ENCODE assay signal across 1 cellular context in the genomic region with DNA sequence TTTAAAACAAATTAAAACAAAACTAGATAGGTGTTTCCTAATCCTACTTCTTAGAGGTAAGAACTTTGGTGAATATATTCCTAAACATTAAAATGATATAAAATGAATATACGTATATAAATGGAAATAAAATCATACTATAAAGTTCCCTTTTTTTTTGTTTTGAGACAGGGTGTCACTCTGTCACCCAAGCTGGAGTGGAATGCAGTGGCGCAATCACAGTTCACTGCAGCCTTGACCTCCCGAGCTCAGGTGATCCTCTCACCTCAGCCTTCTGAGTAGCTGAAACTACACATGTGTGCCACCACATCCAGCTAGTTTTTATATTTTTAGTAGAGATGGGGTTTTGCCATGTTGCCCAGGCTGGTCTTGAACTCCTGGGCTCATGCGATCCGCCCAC.
A peak's percentile ranks its signal among the peaks of the same experiment; 100 is the strongest.
TF ChIP-seq lines count a peak whose summit lies in the region.

No MANE protein-coding gene starts in this region.

TF ChIP-seq in HepG2, 621 proteins besides CTCF, POLR2A, EP300 and RAD21 (continued from another document and continues in another):
- TF ChIP-seq RARA (CRISPR knock-in tag; IDR thresholded peaks at IDR 0.05) = peak; percentile 85
- TF ChIP-seq, protein P1, sequence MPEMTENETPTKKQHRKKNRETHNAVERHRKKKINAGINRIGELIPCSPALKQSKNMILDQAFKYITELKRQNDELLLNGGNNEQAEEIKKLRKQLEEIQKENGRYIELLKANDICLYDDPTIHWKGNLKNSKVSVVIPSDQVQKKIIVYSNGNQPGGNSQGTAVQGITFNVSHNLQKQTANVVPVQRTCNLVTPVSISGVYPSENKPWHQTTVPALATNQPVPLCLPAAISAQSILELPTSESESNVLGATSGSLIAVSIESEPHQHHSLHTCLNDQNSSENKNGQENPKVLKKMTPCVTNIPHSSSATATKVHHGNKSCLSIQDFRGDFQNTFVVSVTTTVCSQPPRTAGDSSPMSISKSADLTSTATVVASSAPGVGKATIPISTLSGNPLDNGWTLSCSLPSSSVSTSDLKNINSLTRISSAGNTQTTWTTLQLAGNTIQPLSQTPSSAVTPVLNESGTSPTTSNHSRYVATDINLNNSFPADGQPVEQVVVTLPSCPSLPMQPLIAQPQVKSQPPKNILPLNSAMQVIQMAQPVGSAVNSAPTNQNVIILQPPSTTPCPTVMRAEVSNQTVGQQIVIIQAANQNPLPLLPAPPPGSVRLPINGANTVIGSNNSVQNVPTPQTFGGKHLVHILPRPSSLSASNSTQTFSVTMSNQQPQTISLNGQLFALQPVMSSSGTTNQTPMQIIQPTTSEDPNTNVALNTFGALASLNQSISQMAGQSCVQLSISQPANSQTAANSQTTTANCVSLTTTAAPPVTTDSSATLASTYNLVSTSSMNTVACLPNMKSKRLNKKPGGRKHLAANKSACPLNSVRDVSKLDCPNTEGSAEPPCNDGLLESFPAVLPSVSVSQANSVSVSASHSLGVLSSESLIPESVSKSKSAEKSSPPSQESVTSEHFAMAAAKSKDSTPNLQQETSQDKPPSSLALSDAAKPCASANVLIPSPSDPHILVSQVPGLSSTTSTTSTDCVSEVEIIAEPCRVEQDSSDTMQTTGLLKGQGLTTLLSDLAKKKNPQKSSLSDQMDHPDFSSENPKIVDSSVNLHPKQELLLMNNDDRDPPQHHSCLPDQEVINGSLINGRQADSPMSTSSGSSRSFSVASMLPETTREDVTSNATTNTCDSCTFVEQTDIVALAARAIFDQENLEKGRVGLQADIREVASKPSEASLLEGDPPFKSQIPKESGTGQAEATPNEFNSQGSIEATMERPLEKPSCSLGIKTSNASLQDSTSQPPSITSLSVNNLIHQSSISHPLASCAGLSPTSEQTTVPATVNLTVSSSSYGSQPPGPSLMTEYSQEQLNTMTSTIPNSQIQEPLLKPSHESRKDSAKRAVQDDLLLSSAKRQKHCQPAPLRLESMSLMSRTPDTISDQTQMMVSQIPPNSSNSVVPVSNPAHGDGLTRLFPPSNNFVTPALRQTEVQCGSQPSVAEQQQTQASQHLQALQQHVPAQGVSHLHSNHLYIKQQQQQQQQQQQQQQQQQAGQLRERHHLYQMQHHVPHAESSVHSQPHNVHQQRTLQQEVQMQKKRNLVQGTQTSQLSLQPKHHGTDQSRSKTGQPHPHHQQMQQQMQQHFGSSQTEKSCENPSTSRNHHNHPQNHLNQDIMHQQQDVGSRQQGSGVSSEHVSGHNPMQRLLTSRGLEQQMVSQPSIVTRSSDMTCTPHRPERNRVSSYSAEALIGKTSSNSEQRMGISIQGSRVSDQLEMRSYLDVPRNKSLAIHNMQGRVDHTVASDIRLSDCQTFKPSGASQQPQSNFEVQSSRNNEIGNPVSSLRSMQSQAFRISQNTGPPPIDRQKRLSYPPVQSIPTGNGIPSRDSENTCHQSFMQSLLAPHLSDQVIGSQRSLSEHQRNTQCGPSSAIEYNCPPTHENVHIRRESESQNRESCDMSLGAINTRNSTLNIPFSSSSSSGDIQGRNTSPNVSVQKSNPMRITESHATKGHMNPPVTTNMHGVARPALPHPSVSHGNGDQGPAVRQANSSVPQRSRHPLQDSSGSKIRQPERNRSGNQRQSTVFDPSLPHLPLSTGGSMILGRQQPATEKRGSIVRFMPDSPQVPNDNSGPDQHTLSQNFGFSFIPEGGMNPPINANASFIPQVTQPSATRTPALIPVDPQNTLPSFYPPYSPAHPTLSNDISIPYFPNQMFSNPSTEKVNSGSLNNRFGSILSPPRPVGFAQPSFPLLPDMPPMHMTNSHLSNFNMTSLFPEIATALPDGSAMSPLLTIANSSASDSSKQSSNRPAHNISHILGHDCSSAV (CRISPR knock-in tag; IDR thresholded peaks at IDR 0.05; ENCODE audit: borderline replicate concordance) = no peak
- no peak for TF ChIP-seq ZBTB1 (CRISPR knock-in tag; IDR thresholded peaks at IDR 0.05; ENCODE audit: borderline replicate concordance)
- TF ChIP-seq KLF13 (CRISPR knock-in tag; IDR thresholded peaks at IDR 0.05) = no peak
- no peak for TF ChIP-seq TBX3 (IDR thresholded peaks at IDR 0.05; ENCODE audit: borderline replicate concordance)
- TF ChIP-seq, protein P2, sequence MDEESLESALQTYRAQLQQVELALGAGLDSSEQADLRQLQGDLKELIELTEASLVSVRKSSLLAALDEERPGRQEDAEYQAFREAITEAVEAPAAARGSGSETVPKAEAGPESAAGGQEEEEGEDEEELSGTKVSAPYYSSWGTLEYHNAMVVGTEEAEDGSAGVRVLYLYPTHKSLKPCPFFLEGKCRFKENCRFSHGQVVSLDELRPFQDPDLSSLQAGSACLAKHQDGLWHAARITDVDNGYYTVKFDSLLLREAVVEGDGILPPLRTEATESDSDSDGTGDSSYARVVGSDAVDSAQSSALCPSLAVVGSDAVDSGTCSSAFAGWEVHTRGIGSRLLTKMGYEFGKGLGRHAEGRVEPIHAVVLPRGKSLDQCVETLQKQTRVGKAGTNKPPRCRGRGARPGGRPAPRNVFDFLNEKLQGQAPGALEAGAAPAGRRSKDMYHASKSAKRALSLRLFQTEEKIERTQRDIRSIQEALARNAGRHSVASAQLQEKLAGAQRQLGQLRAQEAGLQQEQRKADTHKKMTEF (CRISPR knock-in tag; IDR thresholded peaks at IDR 0.05) = peak; percentile 18; the same call in 1 of the 2 replicates
- no peak for TF ChIP-seq SMAD9 (CRISPR knock-in tag; IDR thresholded peaks at IDR 0.05)
- TF ChIP-seq, protein P3, sequence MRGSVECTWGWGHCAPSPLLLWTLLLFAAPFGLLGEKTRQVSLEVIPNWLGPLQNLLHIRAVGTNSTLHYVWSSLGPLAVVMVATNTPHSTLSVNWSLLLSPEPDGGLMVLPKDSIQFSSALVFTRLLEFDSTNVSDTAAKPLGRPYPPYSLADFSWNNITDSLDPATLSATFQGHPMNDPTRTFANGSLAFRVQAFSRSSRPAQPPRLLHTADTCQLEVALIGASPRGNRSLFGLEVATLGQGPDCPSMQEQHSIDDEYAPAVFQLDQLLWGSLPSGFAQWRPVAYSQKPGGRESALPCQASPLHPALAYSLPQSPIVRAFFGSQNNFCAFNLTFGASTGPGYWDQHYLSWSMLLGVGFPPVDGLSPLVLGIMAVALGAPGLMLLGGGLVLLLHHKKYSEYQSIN (CRISPR knock-in tag; IDR thresholded peaks at IDR 0.05; ENCODE audit: borderline replicate concordance) = no peak
- no peak for TF ChIP-seq REPIN1 (CRISPR knock-in tag; IDR thresholded peaks at IDR 0.05; ENCODE audit: borderline replicate concordance, low read depth)
- no peak for TF ChIP-seq SYNCRIP (IDR thresholded peaks at IDR 0.05; ENCODE audit: insufficient read depth, low read depth, low read length)
- TF ChIP-seq, protein P4, sequence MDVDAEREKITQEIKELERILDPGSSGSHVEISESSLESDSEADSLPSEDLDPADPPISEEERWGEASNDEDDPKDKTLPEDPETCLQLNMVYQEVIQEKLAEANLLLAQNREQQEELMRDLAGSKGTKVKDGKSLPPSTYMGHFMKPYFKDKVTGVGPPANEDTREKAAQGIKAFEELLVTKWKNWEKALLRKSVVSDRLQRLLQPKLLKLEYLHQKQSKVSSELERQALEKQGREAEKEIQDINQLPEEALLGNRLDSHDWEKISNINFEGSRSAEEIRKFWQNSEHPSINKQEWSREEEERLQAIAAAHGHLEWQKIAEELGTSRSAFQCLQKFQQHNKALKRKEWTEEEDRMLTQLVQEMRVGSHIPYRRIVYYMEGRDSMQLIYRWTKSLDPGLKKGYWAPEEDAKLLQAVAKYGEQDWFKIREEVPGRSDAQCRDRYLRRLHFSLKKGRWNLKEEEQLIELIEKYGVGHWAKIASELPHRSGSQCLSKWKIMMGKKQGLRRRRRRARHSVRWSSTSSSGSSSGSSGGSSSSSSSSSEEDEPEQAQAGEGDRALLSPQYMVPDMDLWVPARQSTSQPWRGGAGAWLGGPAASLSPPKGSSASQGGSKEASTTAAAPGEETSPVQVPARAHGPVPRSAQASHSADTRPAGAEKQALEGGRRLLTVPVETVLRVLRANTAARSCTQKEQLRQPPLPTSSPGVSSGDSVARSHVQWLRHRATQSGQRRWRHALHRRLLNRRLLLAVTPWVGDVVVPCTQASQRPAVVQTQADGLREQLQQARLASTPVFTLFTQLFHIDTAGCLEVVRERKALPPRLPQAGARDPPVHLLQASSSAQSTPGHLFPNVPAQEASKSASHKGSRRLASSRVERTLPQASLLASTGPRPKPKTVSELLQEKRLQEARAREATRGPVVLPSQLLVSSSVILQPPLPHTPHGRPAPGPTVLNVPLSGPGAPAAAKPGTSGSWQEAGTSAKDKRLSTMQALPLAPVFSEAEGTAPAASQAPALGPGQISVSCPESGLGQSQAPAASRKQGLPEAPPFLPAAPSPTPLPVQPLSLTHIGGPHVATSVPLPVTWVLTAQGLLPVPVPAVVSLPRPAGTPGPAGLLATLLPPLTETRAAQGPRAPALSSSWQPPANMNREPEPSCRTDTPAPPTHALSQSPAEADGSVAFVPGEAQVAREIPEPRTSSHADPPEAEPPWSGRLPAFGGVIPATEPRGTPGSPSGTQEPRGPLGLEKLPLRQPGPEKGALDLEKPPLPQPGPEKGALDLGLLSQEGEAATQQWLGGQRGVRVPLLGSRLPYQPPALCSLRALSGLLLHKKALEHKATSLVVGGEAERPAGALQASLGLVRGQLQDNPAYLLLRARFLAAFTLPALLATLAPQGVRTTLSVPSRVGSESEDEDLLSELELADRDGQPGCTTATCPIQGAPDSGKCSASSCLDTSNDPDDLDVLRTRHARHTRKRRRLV (CRISPR knock-in tag; IDR thresholded peaks at IDR 0.05) = no peak
- TF ChIP-seq ZNF251 (CRISPR knock-in tag; IDR thresholded peaks at IDR 0.05) = no peak
- no peak for TF ChIP-seq ATF7-NPFF (CRISPR knock-in tag; IDR thresholded peaks at IDR 0.05; ENCODE audit: low read depth)
- no peak for TF ChIP-seq ZNF383 (CRISPR knock-in tag; IDR thresholded peaks at IDR 0.05; ENCODE audit: borderline replicate concordance)
- TF ChIP-seq NCOR1 (IDR thresholded peaks at IDR 0.05; ENCODE audit: borderline replicate concordance, low read length) = no peak
- no peak for TF ChIP-seq IKZF4 (CRISPR knock-in tag; IDR thresholded peaks at IDR 0.05; ENCODE audit: borderline replicate concordance, low read depth, not compliant biosample characterization)
- TF ChIP-seq, protein P5, sequence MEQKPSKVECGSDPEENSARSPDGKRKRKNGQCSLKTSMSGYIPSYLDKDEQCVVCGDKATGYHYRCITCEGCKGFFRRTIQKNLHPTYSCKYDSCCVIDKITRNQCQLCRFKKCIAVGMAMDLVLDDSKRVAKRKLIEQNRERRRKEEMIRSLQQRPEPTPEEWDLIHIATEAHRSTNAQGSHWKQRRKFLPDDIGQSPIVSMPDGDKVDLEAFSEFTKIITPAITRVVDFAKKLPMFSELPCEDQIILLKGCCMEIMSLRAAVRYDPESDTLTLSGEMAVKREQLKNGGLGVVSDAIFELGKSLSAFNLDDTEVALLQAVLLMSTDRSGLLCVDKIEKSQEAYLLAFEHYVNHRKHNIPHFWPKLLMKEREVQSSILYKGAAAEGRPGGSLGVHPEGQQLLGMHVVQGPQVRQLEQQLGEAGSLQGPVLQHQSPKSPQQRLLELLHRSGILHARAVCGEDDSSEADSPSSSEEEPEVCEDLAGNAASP (CRISPR knock-in tag; IDR thresholded peaks at IDR 0.05; ENCODE audit: borderline replicate concordance) = peak; percentile 76; the same call in 1 of the 2 replicates
- TF ChIP-seq PHF21A (CRISPR knock-in tag; IDR thresholded peaks at IDR 0.05) = no peak
- no peak for TF ChIP-seq NR1H2 (CRISPR knock-in tag; IDR thresholded peaks at IDR 0.05; ENCODE audit: borderline replicate concordance, low read depth)
- TF ChIP-seq HDAC2 (CRISPR knock-in tag; IDR thresholded peaks at IDR 0.05) = no peak
- no peak for TF ChIP-seq ZC3H4 (CRISPR knock-in tag; IDR thresholded peaks at IDR 0.05; ENCODE audit: borderline replicate concordance)
- no peak for TF ChIP-seq MBD4 (IDR thresholded peaks at IDR 0.05; ENCODE audit: borderline replicate concordance, low read length)
- TF ChIP-seq JDP2 (CRISPR knock-in tag; IDR thresholded peaks at IDR 0.05; ENCODE audit: borderline replicate concordance) = no peak
- no peak for TF ChIP-seq ZBTB42 (CRISPR knock-in tag; IDR thresholded peaks at IDR 0.05)
- no peak for TF ChIP-seq ZNF264 (CRISPR knock-in tag; IDR thresholded peaks at IDR 0.05)
- TF ChIP-seq ZNF605 (CRISPR knock-in tag; IDR thresholded peaks at IDR 0.05) = no peak
- TF ChIP-seq ZFP41 (CRISPR knock-in tag; IDR thresholded peaks at IDR 0.05; ENCODE audit: borderline replicate concordance) = no peak
- TF ChIP-seq NR2F6 (IDR thresholded peaks at IDR 0.05) = peak; percentile 81
- peak; percentile 93 for TF ChIP-seq NR2F6 (CRISPR knock-in tag; IDR thresholded peaks at IDR 0.05)
- no peak for TF ChIP-seq KAT7 (CRISPR knock-in tag; IDR thresholded peaks at IDR 0.05; ENCODE audit: borderline replicate concordance)
- TF ChIP-seq RFX3 (CRISPR knock-in tag; IDR thresholded peaks at IDR 0.05) = no peak
- TF ChIP-seq, protein P6, sequence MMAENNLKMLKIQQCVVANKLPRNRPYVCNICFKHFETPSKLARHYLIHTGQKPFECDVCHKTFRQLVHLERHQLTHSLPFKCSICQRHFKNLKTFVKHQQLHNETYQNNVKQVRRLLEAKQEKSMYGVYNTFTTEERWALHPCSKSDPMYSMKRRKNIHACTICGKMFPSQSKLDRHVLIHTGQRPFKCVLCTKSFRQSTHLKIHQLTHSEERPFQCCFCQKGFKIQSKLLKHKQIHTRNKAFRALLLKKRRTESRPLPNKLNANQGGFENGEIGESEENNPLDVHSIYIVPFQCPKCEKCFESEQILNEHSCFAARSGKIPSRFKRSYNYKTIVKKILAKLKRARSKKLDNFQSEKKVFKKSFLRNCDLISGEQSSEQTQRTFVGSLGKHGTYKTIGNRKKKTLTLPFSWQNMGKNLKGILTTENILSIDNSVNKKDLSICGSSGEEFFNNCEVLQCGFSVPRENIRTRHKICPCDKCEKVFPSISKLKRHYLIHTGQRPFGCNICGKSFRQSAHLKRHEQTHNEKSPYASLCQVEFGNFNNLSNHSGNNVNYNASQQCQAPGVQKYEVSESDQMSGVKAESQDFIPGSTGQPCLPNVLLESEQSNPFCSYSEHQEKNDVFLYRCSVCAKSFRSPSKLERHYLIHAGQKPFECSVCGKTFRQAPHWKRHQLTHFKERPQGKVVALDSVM (CRISPR knock-in tag; IDR thresholded peaks at IDR 0.05) = peak; percentile 59
- TF ChIP-seq ZNF777 (CRISPR knock-in tag; IDR thresholded peaks at IDR 0.05) = no peak
